In genomic region chr16:77330332-77331043, GRCh38 we compare ENCODE assay signal across 23 cellular contexts.
DNase-seq lines count a peak whose midpoint lies in the region; ATAC-seq, FAIRE-seq and TF ChIP-seq lines count a peak whose summit lies in the region.
"Had no signal": no experiment of that assay in that cellular context is flagged by ENCODE, and none has a peak within 500 bp of the region (broad histone marks: within the 10 kb centered on the region; RNA-seq: fewer than 3 reads in every experiment).

No MANE protein-coding gene starts in this region.

- H3K27ac Mint-ChIP-seq in MCF 10A (ENCODE audit: low read depth, unreplicated experiment) = no peak overlapping the region
- H3K27ac Mint-ChIP-seq: activated CD8-positive, alpha-beta T cell treated with anti-CD3 and anti-CD28 coated beads for 36 hours; CD4-positive, alpha-beta memory T cell; GM23338; mesothelial cell of epicardium; natural killer cell treated with Interleukin-12 subunit alpha and Interleukin-12 subunit beta and Interleukin-15 and Interleukin-18, amount 100 ng/mL, for 72 hours had no signal

- no peak overlapping the region for H2AFZ ChIP-seq in mammary epithelial cell (ENCODE audit: low read depth, low read length)
- H2AFZ ChIP-seq: GM23338 had no signal

- TF ChIP-seq CTCF in MCF 10A (IDR thresholded peaks at IDR 0.05; ENCODE audit: unreplicated experiment) = no peak
- TF ChIP-seq CTCF in mammary epithelial cell (conservative IDR thresholded peaks at IDR 0.05 in 1 of 2, IDR thresholded peaks at IDR 0.05 in 1 of 2; ENCODE audit: extremely low read depth in 1 of 2, insufficient read depth in 1 of 2, low read depth in 1 of 2, low read length in 2 of 2) = no peak
- TF ChIP-seq CTCF in bronchial epithelial cell (IDR thresholded peaks at IDR 0.05; ENCODE audit: insufficient read depth, low read length, severe bottlenecking) = no peak
- no peak for TF ChIP-seq CTCF in heart right ventricle (IDR thresholded peaks at IDR 0.05)

- no peaks in the 10 kb centered on the region for H3K36me3 Mint-ChIP-seq in MCF 10A (ENCODE audit: insufficient read depth, unreplicated experiment)
- H3K36me3 Mint-ChIP-seq: brain; CD4-positive, alpha-beta memory T cell; mesothelial cell of epicardium; natural killer cell treated with Interleukin-12 subunit alpha and Interleukin-12 subunit beta and Interleukin-15 and Interleukin-18, amount 100 ng/mL, for 72 hours had no signal

- intact Hi-C loops in MCF 10A (cut with micrococcal nuclease) (no loop called here), mammary epithelial cell (cut with micrococcal nuclease) (no loop called here), heart right ventricle (cut with DNase I) (no loop called here)

- DNase-seq in MCF 10A (ENCODE audit: unreplicated experiment) (peak; percentile 2), mammary epithelial cell (no peak), NT2/D1 (ENCODE audit: low read depth, low spot score) (peak; percentile 20), bronchial epithelial cell (ENCODE audit: low read depth) (peak; percentile 15), retina (peak; percentile 8), heart right ventricle (no peak), NCI-H187 (lab: John Stamatoyannopoulos, UW) (no peak)
- DNase-seq: activated CD8-positive, alpha-beta T cell treated with anti-CD3 and anti-CD28 coated beads for 36 hours; CD4-positive, alpha-beta memory T cell; cortex of kidney; GF-D8; KBM-7; NCI-H1930; SHP77; stomach; upper lobe of left lung had no signal

- ATAC-seq in heart right ventricle = no peak
- no peak for ATAC-seq in GM21367 (IDR thresholded peaks at IDR 0.05; ENCODE audit: unreplicated experiment)
- ATAC-seq: activated CD8-positive, alpha-beta T cell treated with anti-CD3 and anti-CD28 coated beads for 36 hours; GM23338; left lobe of liver; natural killer cell treated with Interleukin-12 subunit alpha and Interleukin-12 subunit beta and Interleukin-15 and Interleukin-18, amount 100 ng/mL, for 72 hours had no signal

- H3K4me3 Mint-ChIP-seq in MCF 10A (ENCODE audit: unreplicated experiment) = no peak overlapping the region
- H3K4me3 Mint-ChIP-seq: activated CD8-positive, alpha-beta T cell treated with anti-CD3 and anti-CD28 coated beads for 36 hours; brain; CD4-positive, alpha-beta memory T cell; GM23338; mesothelial cell of epicardium; natural killer cell treated with Interleukin-12 subunit alpha and Interleukin-12 subunit beta and Interleukin-15 and Interleukin-18, amount 100 ng/mL, for 72 hours had no signal

- no peaks in the 10 kb centered on the region for H3K79me2 ChIP-seq in mammary epithelial cell (ENCODE audit: insufficient read depth, low read length)

- BruUV-seq in MCF 10A (replicated peaks; lab: Mats Ljungman, UMichigan) (no TSS peak), mammary epithelial cell (replicated peaks; lab: Mats Ljungman, UMichigan) (no TSS peak)

- dilution Hi-C loops in mammary epithelial cell (cut with HindIII; ENCODE audit: low sequenced_read_pairs) = no loop called here

- no peaks in the 10 kb centered on the region for H3K27me3 ChIP-seq in mammary epithelial cell (ENCODE audit: insufficient read depth, low read length)
- H3K27me3 ChIP-seq in NT2/D1 (ENCODE audit: insufficient read depth, insufficient read length) = no peaks in the 10 kb centered on the region
- no peaks in the 10 kb centered on the region for H3K27me3 ChIP-seq in bronchial epithelial cell (ENCODE audit: control insufficient read depth, insufficient read depth, low read length)
- peaks cover 0 to 9% (median 0%) of the 10 kb centered on the region in 7 donors for H3K27me3 ChIP-seq in heart right ventricle
- H3K27me3 ChIP-seq: upper lobe of left lung had no signal

- no peak overlapping the region for H3K4me2 ChIP-seq in mammary epithelial cell (ENCODE audit: insufficient read depth, low read depth, low read length)
- H3K4me2 ChIP-seq: GM23338 had no signal

- H3K4me1 Mint-ChIP-seq in MCF 10A (ENCODE audit: insufficient read depth, unreplicated experiment) = no peaks in the 10 kb centered on the region
- H3K4me1 Mint-ChIP-seq: CD4-positive, alpha-beta memory T cell had no signal

- H3K9ac ChIP-seq in mammary epithelial cell (ENCODE audit: insufficient read depth, low read length) = no peak overlapping the region
- no peak overlapping the region for H3K9ac ChIP-seq in NT2/D1 (ENCODE audit: insufficient read length, low read depth)

- H3K27ac ChIP-seq in mammary epithelial cell (ENCODE audit: insufficient read depth, low read depth, low read length) (no peak overlapping the region), heart right ventricle (no peak overlapping the region)
- H3K27ac ChIP-seq: stomach, upper lobe of left lung had no signal

- H3K36me3 ChIP-seq in mammary epithelial cell (ENCODE audit: insufficient read depth, low read length) (no peaks in the 10 kb centered on the region), NT2/D1 (ENCODE audit: insufficient read depth, insufficient read length, low read length) (no peaks in the 10 kb centered on the region), bronchial epithelial cell (ENCODE audit: control insufficient read depth, insufficient read depth, low read length) (no peaks in the 10 kb centered on the region), heart right ventricle (no peaks in the 10 kb centered on the region)
- H3K36me3 ChIP-seq: stomach, upper lobe of left lung had no signal

- CTCF ChIA-PET in MCF 10A (lab: Yijun Ruan, JAX) = no interaction called here
- CTCF ChIA-PET in mammary epithelial cell (lab: Charles Lee; ENCODE audit: low non-redundant PET) = no interaction called here

- no peaks in the 10 kb centered on the region for H3K27me3 Mint-ChIP-seq in MCF 10A (ENCODE audit: insufficient read depth, unreplicated experiment)

- no peaks in the 10 kb centered on the region for H3K9me3 Mint-ChIP-seq in MCF 10A (ENCODE audit: unreplicated experiment)
- H3K9me3 Mint-ChIP-seq: activated CD8-positive, alpha-beta T cell treated with anti-CD3 and anti-CD28 coated beads for 36 hours; brain; CD4-positive, alpha-beta memory T cell; GM23338; mesothelial cell of epicardium; natural killer cell treated with Interleukin-12 subunit alpha and Interleukin-12 subunit beta and Interleukin-15 and Interleukin-18, amount 100 ng/mL, for 72 hours had no signal

- in situ Hi-C loops in mammary epithelial cell (cut with MboI; ENCODE audit: low sequenced_read_pairs in 2 of 2) = no loop called here

- no peak for FAIRE-seq in bronchial epithelial cell (lab: Jason Lieb, UNC)
- FAIRE-seq: GM19239 had no signal

- POLR2A ChIA-PET in MCF 10A (lab: Yijun Ruan, JAX) = no interaction called here

- H3K4me3 ChIP-seq in mammary epithelial cell (replicated peaks in 1 of 3; ENCODE audit: insufficient read depth in 1 of 3, low read depth in 2 of 3, low read length in 3 of 3) (no peak overlapping the region), NT2/D1 (ENCODE audit: insufficient read length, low read depth) (no peak overlapping the region), bronchial epithelial cell (ENCODE audit: low read depth, low read length) (no peak overlapping the region), heart right ventricle (no peak overlapping the region)
- H3K4me3 ChIP-seq: GM23338, stomach, upper lobe of left lung had no signal

- H3K4me1 ChIP-seq in mammary epithelial cell (ENCODE audit: insufficient read depth, low read length) = no peaks in the 10 kb centered on the region
- H3K4me1 ChIP-seq in NT2/D1 (ENCODE audit: insufficient read depth, insufficient read length) = no peaks in the 10 kb centered on the region
- no peaks in the 10 kb centered on the region for H3K4me1 ChIP-seq in heart right ventricle
- H3K4me1 ChIP-seq: stomach, upper lobe of left lung had no signal

- no peaks in the 10 kb centered on the region for H4K20me1 ChIP-seq in mammary epithelial cell (ENCODE audit: insufficient read depth, low read length)

- H3K9me3 ChIP-seq in mammary epithelial cell (replicated peaks; ENCODE audit: insufficient read depth, low read length) (no peaks in the 10 kb centered on the region), NT2/D1 (ENCODE audit: insufficient read depth, low read length) (no peaks in the 10 kb centered on the region), heart right ventricle (no peaks in the 10 kb centered on the region)
- H3K9me3 ChIP-seq: stomach, upper lobe of left lung had no signal

- 60% methylated on average over 5 of the region's 5 CpGs for WGBS in mammary epithelial cell (ENCODE audit: low coverage, missing lambda C conversion rate)
- WGBS in heart right ventricle, 2 donors = 53 to 59% methylated on average over 5 of the region's 5 CpGs

Comparison
In these comparisons a context has a peak if more than half of its experiments do, and no peak if none do; other contexts are left out.
1. DNase-seq: peak in MCF 10A (single experiment), NT2/D1 (single experiment), bronchial epithelial cell (single experiment) and retina (single experiment); none in mammary epithelial cell (single experiment), heart right ventricle (0 of 2) and NCI-H187 (0 of 2).